ENCODE assay signal across 33 cellular contexts in genomic region chr3:85397434-85397833, GRCh38.
A peak's percentile ranks its signal among the peaks of the same experiment; 100 is the strongest.
DNase-seq lines count a peak whose midpoint lies in the region; ATAC-seq, FAIRE-seq and TF ChIP-seq lines count a peak whose summit lies in the region.
"Had no signal": no experiment of that assay in that cellular context is flagged by ENCODE, and none has a peak within 500 bp of the region (broad histone marks: within the 10 kb centered on the region; RNA-seq: fewer than 3 reads in every experiment).

No MANE protein-coding gene starts in this region.

- no peak for DNase-seq in A549 (ENCODE audit: low read depth in 1 of 2, low spot score in 1 of 2)
- DNase-seq in PC-3 = peak; percentile 44
- peak; percentile 64 for DNase-seq in bronchial epithelial cell (ENCODE audit: low read depth)
- peak; percentile 36 for DNase-seq in epithelial cell of esophagus (ENCODE audit: low read depth)
- DNase-seq in DMS114 treated with DMSO at 0.1 percent for 48 hours (lab: John Stamatoyannopoulos, UW; ENCODE audit: unreplicated experiment) = no peak
- DNase-seq in iPS-NIHi11 (ENCODE audit: low spot score) = no peak
- no peak for DNase-seq in NCI-H187 (lab: John Stamatoyannopoulos, UW)
- no peak for DNase-seq in kidney tubule cell (ENCODE audit: low spot score)
- DNase-seq: 8988T; ACHN; AML-193; BE2C; C1 segment of cervical spinal cord; Caco-2; Calu3; CD4-positive, alpha-beta memory T cell; CD4-positive, alpha-beta T cell; CD4-positive, CD25-positive, alpha-beta regulatory T cell; CD8-positive, alpha-beta memory T cell; CD8-positive, alpha-beta T cell; COR-L47; DMS 273 treated with DMSO at 0.1 percent for 48 hours; DMS153; DMS53; DMS79; DMS79 treated with DMSO at 0.1 percent for 48 hours; DND-41; EL had no signal

- H3K4me3 ChIP-seq in A549 (no peak overlapping the region), PC-3 (ENCODE audit: low read length) (no peak overlapping the region), bronchial epithelial cell (ENCODE audit: low read depth, low read length) (no peak overlapping the region), epithelial cell of esophagus (ENCODE audit: low read length) (no peak overlapping the region)
- H3K4me3 ChIP-seq: BLaER1; BLaER1 treated with 17β-estradiol and CSF1 and Interleukin-3, amounts not matched to agents 10 nM and 100 nM had no signal

- ATAC-seq in A549 = no peak
- ATAC-seq in PC-3 = peak; percentile 71
- ATAC-seq: CD8-positive, alpha-beta T cell had no signal

- no peak for TF ChIP-seq EP300 in A549 (IDR thresholded peaks at IDR 0.05)

- H3K27ac ChIP-seq in A549 (no peak overlapping the region), PC-3 (ENCODE audit: low read length) (no peak overlapping the region)
- H3K27ac ChIP-seq: 22Rv1; BLaER1; BLaER1 treated with 17β-estradiol and CSF1 and Interleukin-3, amounts not matched to agents 10 nM and 100 nM; C4-2B had no signal

- H3K4me2 ChIP-seq in A549 = no peak overlapping the region
- no peak overlapping the region for H3K4me2 ChIP-seq in PC-3 (ENCODE audit: low read length)
- H3K4me2 ChIP-seq: BLaER1; BLaER1 treated with 17β-estradiol and CSF1 and Interleukin-3, amounts not matched to agents 10 nM and 100 nM had no signal

- no peak for TF ChIP-seq CTCF in A549 (IDR thresholded peaks at IDR 0.05)
- TF ChIP-seq CTCF in PC-3 (conservative IDR thresholded peaks at IDR 0.05; ENCODE audit: low read depth, low read length) = no peak
- no peak for TF ChIP-seq CTCF in bronchial epithelial cell (IDR thresholded peaks at IDR 0.05; ENCODE audit: insufficient read depth, low read length, severe bottlenecking)
- TF ChIP-seq CTCF in epithelial cell of esophagus (IDR thresholded peaks at IDR 0.05; ENCODE audit: insufficient read depth, low read depth, low read length, missing control alignments) = no peak

- no peaks in the 10 kb centered on the region for H3K79me2 ChIP-seq in PC-3 (ENCODE audit: low read length)

- CTCF ChIA-PET in A549 (lab: Yijun Ruan, JAX) (no interaction called here), PC-3 (lab: Charles Lee) (no interaction called here)

- H3K27me3 ChIP-seq in PC-3 (ENCODE audit: low read length) (no peaks in the 10 kb centered on the region), bronchial epithelial cell (ENCODE audit: control insufficient read depth, insufficient read depth, low read length) (no peaks in the 10 kb centered on the region)
- H3K27me3 ChIP-seq: BE2C; BLaER1; BLaER1 treated with 17β-estradiol and CSF1 and Interleukin-3, amounts not matched to agents 10 nM and 100 nM had no signal

- H3K9me3 ChIP-seq in A549 (no peaks in the 10 kb centered on the region), PC-3 (ENCODE audit: low read length) (no peaks in the 10 kb centered on the region)
- H3K9me3 ChIP-seq: BE2C; BLaER1; BLaER1 treated with 17β-estradiol and CSF1 and Interleukin-3, amounts not matched to agents 10 nM and 100 nM; Caco-2 had no signal

- peak; percentile 63 for FAIRE-seq in A549 (lab: Jason Lieb, UNC)
- no peak for FAIRE-seq in bronchial epithelial cell (lab: Jason Lieb, UNC)
- FAIRE-seq: D721Med had no signal

- H3K36me3 ChIP-seq in PC-3 (ENCODE audit: low read depth, low read length) (no peaks in the 10 kb centered on the region), bronchial epithelial cell (ENCODE audit: control insufficient read depth, insufficient read depth, low read length) (no peaks in the 10 kb centered on the region)
- H3K36me3 ChIP-seq: BE2C; BLaER1; BLaER1 treated with 17β-estradiol and CSF1 and Interleukin-3, amounts not matched to agents 10 nM and 100 nM had no signal

- BruUV-seq in PC-3 (replicated peaks; lab: Mats Ljungman, UMichigan) = no TSS peak

- no peak overlapping the region for H2AFZ ChIP-seq in PC-3 (ENCODE audit: low read length)

- no peaks in the 10 kb centered on the region for H3F3A ChIP-seq in PC-3 (ENCODE audit: low read length, unreplicated experiment)

- H3K4me1 ChIP-seq in A549 (no peaks in the 10 kb centered on the region), PC-3 (ENCODE audit: insufficient read depth, low read length) (0 out of 2 replicates have a peak, but pooled peaks cover 4% of the 10 kb centered on the region)
- H3K4me1 ChIP-seq: BE2C; BLaER1; BLaER1 treated with 17β-estradiol and CSF1 and Interleukin-3, amounts not matched to agents 10 nM and 100 nM; Caco-2 had no signal

- WGBS in A549 (ENCODE audit: missing lambda C conversion rate) = 22% methylated on average over 2 of the region's 2 CpGs

- intact Hi-C loops in PC-3 (cut with micrococcal nuclease) = loop anchor here (10.0 kb wide), 1 partner anchor 167 kb away; no protein-coding TSS in a partner anchor

- no peaks in the 10 kb centered on the region for H4K20me1 ChIP-seq in PC-3 (ENCODE audit: low read length)
- H4K20me1 ChIP-seq: BLaER1; BLaER1 treated with 17β-estradiol and CSF1 and Interleukin-3, amounts not matched to agents 10 nM and 100 nM had no signal

- no peak overlapping the region for H3K9ac ChIP-seq in PC-3 (ENCODE audit: low read length)
- H3K9ac ChIP-seq: BLaER1; BLaER1 treated with 17β-estradiol and CSF1 and Interleukin-3, amounts not matched to agents 10 nM and 100 nM had no signal

- TF ChIP-seq POLR2A in A549 (IDR thresholded peaks at IDR 0.05; ENCODE audit: low read length) = no peak

- H3K9me2 ChIP-seq in PC-3 (replicated peaks; ENCODE audit: low read length) = no peaks in the 10 kb centered on the region

- TF ChIP-seq RAD21 in A549 (conservative IDR thresholded peaks at IDR 0.05 in 1 of 2, IDR thresholded peaks at IDR 0.05 in 1 of 2) = no peak

- POLR2A ChIA-PET in A549 (lab: Yijun Ruan, JAX) (no interaction called here), PC-3 (lab: Charles Lee; ENCODE audit: unreplicated experiment) (no interaction called here)

TF ChIP-seq in A549, 52 proteins besides CTCF, POLR2A, EP300 and RAD21:
- TF ChIP-seq BCL3 (IDR thresholded peaks at IDR 0.05) = no peak
- TF ChIP-seq POLR2AphosphoS2 (conservative IDR thresholded peaks at IDR 0.05; ENCODE audit: low read length) = no peak
- TF ChIP-seq SREBF2 (IDR thresholded peaks at IDR 0.05) = no peak
- TF ChIP-seq RFX5 (IDR thresholded peaks at IDR 0.05) = no peak
- no peak for TF ChIP-seq ESRRA (IDR thresholded peaks at IDR 0.05; ENCODE audit: borderline replicate concordance, low read length)
- no peak for TF ChIP-seq CBX8 (IDR thresholded peaks at IDR 0.05)
- TF ChIP-seq NPAS2 (CRISPR knock-in tag; IDR thresholded peaks at IDR 0.05; ENCODE audit: borderline replicate concordance) = no peak
- no peak for TF ChIP-seq TP53 (CRISPR knock-in tag; IDR thresholded peaks at IDR 0.05)
- TF ChIP-seq E2F6 (IDR thresholded peaks at IDR 0.05; ENCODE audit: borderline replicate concordance, low read depth) = no peak
- TF ChIP-seq BHLHE40 (IDR thresholded peaks at IDR 0.05; ENCODE audit: low read depth, low read length) = no peak
- no peak for TF ChIP-seq USF2 (IDR thresholded peaks at IDR 0.05)
- no peak for TF ChIP-seq HMGXB4 (CRISPR knock-in tag; IDR thresholded peaks at IDR 0.05; ENCODE audit: borderline replicate concordance)
- no peak for TF ChIP-seq SMC3 (IDR thresholded peaks at IDR 0.05)
- TF ChIP-seq HES2 (IDR thresholded peaks at IDR 0.05) = no peak

Comparison
In these comparisons a context has a peak if more than half of its experiments do, and no peak if none do; other contexts are left out.
1. DNase-seq: peak in PC-3 (single experiment), bronchial epithelial cell (single experiment) and epithelial cell of esophagus (single experiment); none in A549 (0 of 2), DMS114 treated with DMSO at 0.1 percent for 48 hours (single experiment), iPS-NIHi11 (single experiment), NCI-H187 (0 of 2) and kidney tubule cell (single experiment).